In genomic region chr11:70312401-70313357, GRCh38 we compare ENCODE assay signal across 1 cellular context.
TF ChIP-seq lines count a peak whose summit lies in the region.

No MANE protein-coding gene starts in this region.

TF ChIP-seq in H1, 55 proteins besides CTCF, POLR2A, EP300 and RAD21:
- TF ChIP-seq SRF (IDR thresholded peaks at IDR 0.05; ENCODE audit: low read depth, low read length) (no peak), POLR2AphosphoS5 (IDR thresholded peaks at IDR 0.05; ENCODE audit: low read depth, low read length) (peak; percentile 27; the same call in 1 of the 2 replicates), ATF2 (IDR thresholded peaks at IDR 0.05; ENCODE audit: low read length) (no peak), RXRA (IDR thresholded peaks at IDR 0.05; ENCODE audit: insufficient read depth, low read depth, low read length) (no peak), SIRT6 (IDR thresholded peaks at IDR 0.05; ENCODE audit: low read length) (no peak), YY1 (IDR thresholded peaks at IDR 0.05; ENCODE audit: low read depth, low read length) (0 out of 2 replicates have a peak, but pooled peaks have one; percentile 30), PHF8 (conservative IDR thresholded peaks at IDR 0.05; ENCODE audit: low read depth, low read length) (no peak)
- TF ChIP-seq, protein P1, sequence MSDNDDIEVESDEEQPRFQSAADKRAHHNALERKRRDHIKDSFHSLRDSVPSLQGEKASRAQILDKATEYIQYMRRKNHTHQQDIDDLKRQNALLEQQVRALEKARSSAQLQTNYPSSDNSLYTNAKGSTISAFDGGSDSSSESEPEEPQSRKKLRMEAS (IDR thresholded peaks at IDR 0.05), result peak; percentile 46; the same call in 1 of the 2 replicates
